14 cellular contexts compared by ENCODE assay signal in genomic region chr4:84378277-84378838, GRCh38.
A peak's percentile ranks its signal among the peaks of the same experiment; 100 is the strongest.
DNase-seq lines count a peak whose midpoint lies in the region; ATAC-seq and TF ChIP-seq lines count a peak whose summit lies in the region.
"Had no signal": no experiment of that assay in that cellular context is flagged by ENCODE, and none has a peak within 500 bp of the region (broad histone marks: within the 10 kb centered on the region; RNA-seq: fewer than 3 reads in every experiment).

No MANE protein-coding gene starts in this region.

- in situ Hi-C loops in gastrocnemius medialis (cut with MboI; ENCODE audit: low sequenced_read_pairs in 4 of 4), result no loop called here

- 58 to 64% methylated on average over 7 of the region's 7 CpGs for WGBS in aorta, 2 donors

- DNase-seq in WTC11 (ENCODE audit: low spot score), result no peak
- DNase-seq in gastrocnemius medialis, result no peak
- DNase-seq in aorta, result no peak
- DNase-seq in globus pallidus (ENCODE audit: low spot score), result no peak
- DNase-seq: Caco-2; CD8-positive, alpha-beta T cell; DND-41; GDM1 had no signal

- no peak for TF ChIP-seq POLR2A in gastrocnemius medialis (IDR thresholded peaks at IDR 0.05)

- CTCF ChIA-PET in WTC11 (lab: Charles Lee), result no interaction called here

- H3K27ac ChIP-seq in HUES48 (ENCODE audit: low read depth, low read length) (peak overlapping the region; percentile 76), gastrocnemius medialis (no peak overlapping the region), aorta (ENCODE audit: low read depth in 1 of 2, low read length in 2 of 2) (no peak overlapping the region)
- H3K27ac ChIP-seq: A549 had no signal

- H3K27me3 ChIP-seq in HUES48 (ENCODE audit: control insufficient read depth, insufficient read depth, low read length) (peaks cover 54% of the 10 kb centered on the region), gastrocnemius medialis (peaks cover 0 to 6% (median 0%) of the 10 kb centered on the region in 3 donors), aorta (ENCODE audit: control insufficient read depth in 1 of 2, insufficient read depth in 2 of 2, low read length in 1 of 2) (no peaks in the 10 kb centered on the region)

- no peaks in the 10 kb centered on the region for H3K36me3 Mint-ChIP-seq in WTC11
- H3K36me3 Mint-ChIP-seq: CD14-positive monocyte; CD8-positive, alpha-beta T cell had no signal

- H3K9me3 ChIP-seq in HUES48 (ENCODE audit: control insufficient read depth, insufficient read depth, low read length) (no peaks in the 10 kb centered on the region), iPS-18c (ENCODE audit: control insufficient read depth, insufficient read depth, low read length) (no peaks in the 10 kb centered on the region), gastrocnemius medialis (no peaks in the 10 kb centered on the region), aorta (ENCODE audit: control insufficient read depth, low read length) (no peaks in the 10 kb centered on the region)
- H3K9me3 ChIP-seq: A549, Caco-2 had no signal

- H3K36me3 ChIP-seq in HUES48 (ENCODE audit: control insufficient read depth, insufficient read depth, low read length), result no peaks in the 10 kb centered on the region
- no peaks in the 10 kb centered on the region for H3K36me3 ChIP-seq in gastrocnemius medialis
- no peaks in the 10 kb centered on the region for H3K36me3 ChIP-seq in aorta (ENCODE audit: control insufficient read depth in 1 of 2, insufficient read depth in 2 of 2, low read length in 1 of 2)

- no peak for TF ChIP-seq CTCF in WTC11 (IDR thresholded peaks at IDR 0.05)
- no peak for TF ChIP-seq CTCF in gastrocnemius medialis (IDR thresholded peaks at IDR 0.05 in 4 of 5, conservative IDR thresholded peaks at IDR 0.05 in 1 of 5)

- H3K4me3 ChIP-seq in HUES48 (ENCODE audit: low read depth, low read length) (peak overlapping the region; percentile 42), iPS-18c (ENCODE audit: insufficient read depth, low read depth, low read length) (0 out of 2 replicates have a peak overlapping the region, but pooled peaks have one; percentile 5), gastrocnemius medialis (no peak overlapping the region), aorta (ENCODE audit: low read length in 2 of 2) (no peak overlapping the region)
- H3K4me3 ChIP-seq: A549, K562 had no signal

- POLR2A ChIA-PET in WTC11 (lab: Charles Lee), result no interaction called here

- H3K27me3 Mint-ChIP-seq in WTC11 (ENCODE audit: low read depth), result peaks cover 79% of the 10 kb centered on the region

- no peaks in the 10 kb centered on the region for H3K9me3 Mint-ChIP-seq in WTC11
- H3K9me3 Mint-ChIP-seq: CD8-positive, alpha-beta T cell had no signal

- H3K4me1 ChIP-seq in HUES48 (ENCODE audit: control insufficient read depth, insufficient read depth, low read length), result peaks cover 54% of the 10 kb centered on the region
- H3K4me1 ChIP-seq in gastrocnemius medialis, result no peaks in the 10 kb centered on the region
- H3K4me1 ChIP-seq in aorta (ENCODE audit: control insufficient read depth in 1 of 2, insufficient read depth in 2 of 2, low read length in 2 of 2), result no peaks in the 10 kb centered on the region
- H3K4me1 ChIP-seq: Caco-2 had no signal

- peaks cover 60% of the 10 kb centered on the region for H3K4me1 Mint-ChIP-seq in WTC11
- H3K4me1 Mint-ChIP-seq: CD14-positive monocyte had no signal

- H3K27ac Mint-ChIP-seq in WTC11, result 0 out of 2 replicates have a peak overlapping the region, but pooled peaks have one; percentile 22
- H3K27ac Mint-ChIP-seq: CD14-positive monocyte; CD8-positive, alpha-beta T cell had no signal

- peak overlapping the region; percentile 63 for H3K4me3 Mint-ChIP-seq in WTC11
- H3K4me3 Mint-ChIP-seq: CD14-positive monocyte; CD8-positive, alpha-beta T cell had no signal

- H3K9ac ChIP-seq in HUES48 (ENCODE audit: low read depth, low read length), result no peak overlapping the region

- ATAC-seq in WTC11, result peak; percentile 26
- ATAC-seq in gastrocnemius medialis, result no peak
- no peak for ATAC-seq in aorta (ENCODE audit: low FRiP score)
- no peak for ATAC-seq in GM18502 (IDR thresholded peaks at IDR 0.05; ENCODE audit: poor library complexity, unreplicated experiment)
- ATAC-seq: A549; CD8-positive, alpha-beta T cell; K562 had no signal

- intact Hi-C loops in gastrocnemius medialis (cut with DNase I; ENCODE audit: low total_unique reads) (no loop called here), aorta (cut with DNase I) (no loop called here)

TF ChIP-seq in WTC11, 78 proteins besides CTCF, POLR2A, EP300 and RAD21:
- TF ChIP-seq EMX1 (CRISPR knock-in tag; IDR thresholded peaks at IDR 0.05), result no peak
- no peak for TF ChIP-seq MYBL2 (CRISPR knock-in tag; IDR thresholded peaks at IDR 0.05)
- no peak for TF ChIP-seq FOXK1 (CRISPR knock-in tag; IDR thresholded peaks at IDR 0.05)
- TF ChIP-seq, protein P1, sequence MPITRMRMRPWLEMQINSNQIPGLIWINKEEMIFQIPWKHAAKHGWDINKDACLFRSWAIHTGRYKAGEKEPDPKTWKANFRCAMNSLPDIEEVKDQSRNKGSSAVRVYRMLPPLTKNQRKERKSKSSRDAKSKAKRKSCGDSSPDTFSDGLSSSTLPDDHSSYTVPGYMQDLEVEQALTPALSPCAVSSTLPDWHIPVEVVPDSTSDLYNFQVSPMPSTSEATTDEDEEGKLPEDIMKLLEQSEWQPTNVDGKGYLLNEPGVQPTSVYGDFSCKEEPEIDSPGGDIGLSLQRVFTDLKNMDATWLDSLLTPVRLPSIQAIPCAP (CRISPR knock-in tag; IDR thresholded peaks at IDR 0.05), result no peak
- TF ChIP-seq, protein P2, sequence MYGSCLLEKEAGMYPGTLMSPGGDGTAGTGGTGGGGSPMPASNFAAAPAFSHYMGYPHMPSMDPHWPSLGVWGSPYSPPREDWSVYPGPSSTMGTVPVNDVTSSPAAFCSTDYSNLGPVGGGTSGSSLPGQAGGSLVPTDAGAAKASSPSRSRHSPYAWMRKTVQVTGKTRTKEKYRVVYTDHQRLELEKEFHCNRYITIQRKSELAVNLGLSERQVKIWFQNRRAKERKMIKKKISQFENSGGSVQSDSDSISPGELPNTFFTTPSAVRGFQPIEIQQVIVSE (CRISPR knock-in tag; IDR thresholded peaks at IDR 0.05; ENCODE audit: borderline replicate concordance), result no peak
- TF ChIP-seq, protein P3, sequence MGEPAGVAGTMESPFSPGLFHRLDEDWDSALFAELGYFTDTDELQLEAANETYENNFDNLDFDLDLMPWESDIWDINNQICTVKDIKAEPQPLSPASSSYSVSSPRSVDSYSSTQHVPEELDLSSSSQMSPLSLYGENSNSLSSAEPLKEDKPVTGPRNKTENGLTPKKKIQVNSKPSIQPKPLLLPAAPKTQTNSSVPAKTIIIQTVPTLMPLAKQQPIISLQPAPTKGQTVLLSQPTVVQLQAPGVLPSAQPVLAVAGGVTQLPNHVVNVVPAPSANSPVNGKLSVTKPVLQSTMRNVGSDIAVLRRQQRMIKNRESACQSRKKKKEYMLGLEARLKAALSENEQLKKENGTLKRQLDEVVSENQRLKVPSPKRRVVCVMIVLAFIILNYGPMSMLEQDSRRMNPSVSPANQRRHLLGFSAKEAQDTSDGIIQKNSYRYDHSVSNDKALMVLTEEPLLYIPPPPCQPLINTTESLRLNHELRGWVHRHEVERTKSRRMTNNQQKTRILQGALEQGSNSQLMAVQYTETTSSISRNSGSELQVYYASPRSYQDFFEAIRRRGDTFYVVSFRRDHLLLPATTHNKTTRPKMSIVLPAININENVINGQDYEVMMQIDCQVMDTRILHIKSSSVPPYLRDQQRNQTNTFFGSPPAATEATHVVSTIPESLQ (CRISPR knock-in tag; IDR thresholded peaks at IDR 0.05), result no peak
- no peak for TF ChIP-seq NFYB (CRISPR knock-in tag; conservative IDR thresholded peaks at IDR 0.05; ENCODE audit: low read depth)
- no peak for TF ChIP-seq MAX (CRISPR knock-in tag; IDR thresholded peaks at IDR 0.05)
- no peak for TF ChIP-seq TCF7 (CRISPR knock-in tag; IDR thresholded peaks at IDR 0.05; ENCODE audit: low read depth)
- TF ChIP-seq, protein P4, sequence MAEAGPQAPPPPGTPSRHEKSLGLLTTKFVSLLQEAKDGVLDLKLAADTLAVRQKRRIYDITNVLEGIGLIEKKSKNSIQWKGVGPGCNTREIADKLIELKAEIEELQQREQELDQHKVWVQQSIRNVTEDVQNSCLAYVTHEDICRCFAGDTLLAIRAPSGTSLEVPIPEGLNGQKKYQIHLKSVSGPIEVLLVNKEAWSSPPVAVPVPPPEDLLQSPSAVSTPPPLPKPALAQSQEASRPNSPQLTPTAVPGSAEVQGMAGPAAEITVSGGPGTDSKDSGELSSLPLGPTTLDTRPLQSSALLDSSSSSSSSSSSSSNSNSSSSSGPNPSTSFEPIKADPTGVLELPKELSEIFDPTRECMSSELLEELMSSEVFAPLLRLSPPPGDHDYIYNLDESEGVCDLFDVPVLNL (CRISPR knock-in tag; IDR thresholded peaks at IDR 0.05; ENCODE audit: borderline replicate concordance, low read depth), result no peak
- no peak for TF ChIP-seq ZNF423 (CRISPR knock-in tag; IDR thresholded peaks at IDR 0.05)
- TF ChIP-seq, protein P5, sequence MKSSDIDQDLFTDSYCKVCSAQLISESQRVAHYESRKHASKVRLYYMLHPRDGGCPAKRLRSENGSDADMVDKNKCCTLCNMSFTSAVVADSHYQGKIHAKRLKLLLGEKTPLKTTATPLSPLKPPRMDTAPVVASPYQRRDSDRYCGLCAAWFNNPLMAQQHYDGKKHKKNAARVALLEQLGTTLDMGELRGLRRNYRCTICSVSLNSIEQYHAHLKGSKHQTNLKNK (CRISPR knock-in tag; IDR thresholded peaks at IDR 0.05), result no peak
- TF ChIP-seq ETV6 (CRISPR knock-in tag; IDR thresholded peaks at IDR 0.05), result no peak

Comparison
In these comparisons a context has a peak if more than half of its experiments do, and no peak if none do; other contexts are left out.
1. H3K4me3 ChIP-seq: peak in HUES48 (single experiment) and iPS-18c (single experiment); none in gastrocnemius medialis (0 of 4) and aorta (0 of 2).